In the genomic region with DNA sequence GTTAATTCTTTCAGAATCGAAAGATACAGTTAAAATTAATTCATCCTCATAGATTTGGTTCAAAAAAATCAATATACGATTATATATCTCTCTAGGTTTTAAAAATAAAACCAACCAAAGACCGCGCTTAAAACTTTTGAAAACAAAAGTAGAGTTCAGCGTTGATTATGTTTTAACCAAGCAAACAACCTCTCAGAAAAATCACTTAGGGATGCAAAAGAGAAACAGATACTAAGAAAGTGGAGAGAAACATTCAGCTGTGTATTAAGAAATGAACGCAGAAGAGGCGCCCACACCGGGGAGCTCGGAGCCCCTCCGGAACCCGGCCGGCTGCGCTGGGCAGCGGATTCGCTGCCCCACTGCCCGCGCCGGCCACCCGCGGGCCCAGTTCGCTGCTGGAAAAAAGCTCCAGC, we compare ENCODE assay signal across 9 cellular contexts. TPM values are rescaled to one million over a fixed set of nuclear protein-coding genes. Genes with fewer than 3 reads are reported as not detected.
A peak's percentile ranks its signal among the peaks of the same experiment; 100 is the strongest.
DNase-seq lines count a peak whose midpoint lies in the region; ATAC-seq and TF ChIP-seq lines count a peak whose summit lies in the region.
"Had no signal": no experiment of that assay in that cellular context is flagged by ENCODE, and none has a peak within 500 bp of the region (broad histone marks: within the 10 kb centered on the region; RNA-seq: fewer than 3 reads in every experiment).

No MANE protein-coding gene starts in this region.

- ATAC-seq in stimulated activated effector memory CD8-positive, alpha-beta T cell treated with anti-CD3 and anti-CD28 coated beads, Interleukin-12 subunit alpha, Interleukin-12 subunit beta, amount 100 ng/mL, for 72 hours = no peak
- ATAC-seq in HG02588 (IDR thresholded peaks at IDR 0.05; ENCODE audit: unreplicated experiment) = no peak

- H3K27me3 ChIP-seq in SJCRH30 = no peaks in the 10 kb centered on the region

- H3K36me3 Mint-ChIP-seq in activated CD4-positive, alpha-beta T cell treated with anti-CD3 and anti-CD28 coated beads, Interleukin-2, amount 10 ng/mL, durations not matched to agents 24 days and 14 days (ENCODE audit: low read depth) = peaks cover 7% of the 10 kb centered on the region
- H3K36me3 Mint-ChIP-seq in stimulated activated effector memory CD8-positive, alpha-beta T cell treated with anti-CD3 and anti-CD28 coated beads, Interleukin-12 subunit alpha, Interleukin-12 subunit beta, amount 100 ng/mL, for 72 hours = peaks cover 2% of the 10 kb centered on the region

- peak overlapping the region; percentile 99 for H3K4me3 ChIP-seq in SJCRH30
- H3K4me3 ChIP-seq in fibroblast of the aortic adventitia (ENCODE audit: low read depth, low read length) = peak overlapping the region; percentile 67

- H3K27me3 Mint-ChIP-seq in activated CD4-positive, alpha-beta T cell treated with anti-CD3 and anti-CD28 coated beads, Interleukin-2, amount 10 ng/mL, durations not matched to agents 24 days and 14 days = peaks cover 73% of the 10 kb centered on the region

- peak overlapping the region; percentile 80 for H3K27ac ChIP-seq in SJCRH30

- intact Hi-C loops in activated CD4-positive, alpha-beta T cell treated with anti-CD3 and anti-CD28 coated beads, Interleukin-2, amount 10 ng/mL, durations not matched to agents 24 days and 14 days (cut with micrococcal nuclease) = loop anchor here (5.0 kb wide), 2 partner anchors 455 to 510 kb away; no protein-coding TSS in a partner anchor

- no peaks in the 10 kb centered on the region; the same call in 1 of the 2 replicates for H3K4me1 ChIP-seq in SJCRH30

- peak overlapping the region; percentile 57 for H3K4me3 Mint-ChIP-seq in activated CD4-positive, alpha-beta T cell treated with anti-CD3 and anti-CD28 coated beads, Interleukin-2, amount 10 ng/mL, durations not matched to agents 24 days and 14 days
- H3K4me3 Mint-ChIP-seq in stimulated activated effector memory CD8-positive, alpha-beta T cell treated with anti-CD3 and anti-CD28 coated beads, Interleukin-12 subunit alpha, Interleukin-12 subunit beta, amount 100 ng/mL, for 72 hours = peak overlapping the region; percentile 67

- H3K36me3 ChIP-seq in SJCRH30 = peaks cover 30% of the 10 kb centered on the region

- H3K9me3 ChIP-seq in SJCRH30 (replicated peaks) = no peaks in the 10 kb centered on the region

- peaks cover 7% of the 10 kb centered on the region for H3K9me3 Mint-ChIP-seq in activated CD4-positive, alpha-beta T cell treated with anti-CD3 and anti-CD28 coated beads, Interleukin-2, amount 10 ng/mL, durations not matched to agents 24 days and 14 days
- peaks cover 4% of the 10 kb centered on the region for H3K9me3 Mint-ChIP-seq in stimulated activated effector memory CD8-positive, alpha-beta T cell treated with anti-CD3 and anti-CD28 coated beads, Interleukin-12 subunit alpha, Interleukin-12 subunit beta, amount 100 ng/mL, for 72 hours

- TF ChIP-seq CTCF in fibroblast of the aortic adventitia (IDR thresholded peaks at IDR 0.05; ENCODE audit: insufficient read depth, low read length) = no peak

- no peak for DNase-seq in activated CD4-positive, alpha-beta T cell treated with anti-CD3 and anti-CD28 coated beads, Interleukin-2, amount 10 ng/mL, durations not matched to agents 24 days and 14 days
- no peak for DNase-seq in activated CD4-positive, alpha-beta T cell treated with anti-CD3 and anti-CD28 coated beads, Interleukin-2, amount 50 U/mL, for 1 hour
- no peak for DNase-seq in SJCRH30
- DNase-seq in fibroblast of the aortic adventitia (ENCODE audit: low read depth) = no peak
- DNase-seq in stimulated activated effector memory CD8-positive, alpha-beta T cell treated with anti-CD3 and anti-CD28 coated beads, Interleukin-12 subunit alpha, Interleukin-12 subunit beta, amount 100 ng/mL, for 72 hours (ENCODE audit: low spot score in 2 of 2) = no peak
- DNase-seq in NCI-H510A (lab: John Stamatoyannopoulos, UW) = no peak
- no peak for DNase-seq in RPMI8226
- DNase-seq: NCI-H1092 had no signal

- H3K27ac Mint-ChIP-seq in activated CD4-positive, alpha-beta T cell treated with anti-CD3 and anti-CD28 coated beads, Interleukin-2, amount 10 ng/mL, durations not matched to agents 24 days and 14 days = no peak overlapping the region
- no peak overlapping the region for H3K27ac Mint-ChIP-seq in stimulated activated effector memory CD8-positive, alpha-beta T cell treated with anti-CD3 and anti-CD28 coated beads, Interleukin-12 subunit alpha, Interleukin-12 subunit beta, amount 100 ng/mL, for 72 hours

- H3K4me1 Mint-ChIP-seq in activated CD4-positive, alpha-beta T cell treated with anti-CD3 and anti-CD28 coated beads, Interleukin-2, amount 10 ng/mL, durations not matched to agents 24 days and 14 days = peaks cover 29% of the 10 kb centered on the region
- H3K4me1 Mint-ChIP-seq in stimulated activated effector memory CD8-positive, alpha-beta T cell treated with anti-CD3 and anti-CD28 coated beads, Interleukin-12 subunit alpha, Interleukin-12 subunit beta, amount 100 ng/mL, for 72 hours = peaks cover 36% of the 10 kb centered on the region

RNA-seq across cellular contexts. Expression of a gene that starts 1.4 kb away (rescaled TPM):
- total RNA-seq in activated CD4-positive, alpha-beta T cell treated with anti-CD3 and anti-CD28 coated beads, Interleukin-2, amount 10 ng/mL, durations not matched to agents 24 days and 14 days = 0.61 and 0.78 TPM in 2 replicates
- total RNA-seq in SJCRH30 (2014; rRNA removed; shearing (Covaris generic)) = 37.8 and 38.5 TPM in 2 replicates
- total RNA-seq in fibroblast of the aortic adventitia (ENCODE audit: low replicate concordance) = 1.5 TPM in 1 of 2 replicates, not detected in the other

Comparison
In these comparisons a context has a peak if more than half of its experiments do, and no peak if none do; other contexts are left out.
1. RNA of a gene that starts 1.4 kb away (total RNA-seq): 37.8 to 38.5 TPM in SJCRH30; 1.5 TPM in fibroblast of the aortic adventitia and 0.61 to 0.78 TPM in activated CD4-positive, alpha-beta T cell treated with anti-CD3 and anti-CD28 coated beads, Interleukin-2, amount 10 ng/mL, durations not matched to agents 24 days and 14 days; every median in the first group is over 10 times any median in the second.